1 cellular context compared by ENCODE assay signal in genomic region chr17:68437979-68438877, GRCh38.
TF ChIP-seq lines count a peak whose summit lies in the region.

No MANE protein-coding gene starts in this region.

TF ChIP-seq in K562, 482 proteins besides CTCF, POLR2A, EP300 and RAD21 (continued from another document and continues in another):
- TF ChIP-seq, protein P1, sequence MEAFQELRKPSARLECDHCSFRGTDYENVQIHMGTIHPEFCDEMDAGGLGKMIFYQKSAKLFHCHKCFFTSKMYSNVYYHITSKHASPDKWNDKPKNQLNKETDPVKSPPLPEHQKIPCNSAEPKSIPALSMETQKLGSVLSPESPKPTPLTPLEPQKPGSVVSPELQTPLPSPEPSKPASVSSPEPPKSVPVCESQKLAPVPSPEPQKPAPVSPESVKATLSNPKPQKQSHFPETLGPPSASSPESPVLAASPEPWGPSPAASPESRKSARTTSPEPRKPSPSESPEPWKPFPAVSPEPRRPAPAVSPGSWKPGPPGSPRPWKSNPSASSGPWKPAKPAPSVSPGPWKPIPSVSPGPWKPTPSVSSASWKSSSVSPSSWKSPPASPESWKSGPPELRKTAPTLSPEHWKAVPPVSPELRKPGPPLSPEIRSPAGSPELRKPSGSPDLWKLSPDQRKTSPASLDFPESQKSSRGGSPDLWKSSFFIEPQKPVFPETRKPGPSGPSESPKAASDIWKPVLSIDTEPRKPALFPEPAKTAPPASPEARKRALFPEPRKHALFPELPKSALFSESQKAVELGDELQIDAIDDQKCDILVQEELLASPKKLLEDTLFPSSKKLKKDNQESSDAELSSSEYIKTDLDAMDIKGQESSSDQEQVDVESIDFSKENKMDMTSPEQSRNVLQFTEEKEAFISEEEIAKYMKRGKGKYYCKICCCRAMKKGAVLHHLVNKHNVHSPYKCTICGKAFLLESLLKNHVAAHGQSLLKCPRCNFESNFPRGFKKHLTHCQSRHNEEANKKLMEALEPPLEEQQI (IDR thresholded peaks at IDR 0.05), result no peak
- TF ChIP-seq BRCA1 (IDR thresholded peaks at IDR 0.05) (no peak), BRCA1 (CRISPR knock-in tag; IDR thresholded peaks at IDR 0.05) (no peak), HOMEZ (CRISPR knock-in tag; IDR thresholded peaks at IDR 0.05) (no peak), SOX6 (IDR thresholded peaks at IDR 0.05) (no peak), ATF1 (CRISPR knock-in tag; IDR thresholded peaks at IDR 0.05) (no peak), ATF1 (tag; IDR thresholded peaks at IDR 0.05) (no peak; the same call in none of the 2 replicates), CCNT2 (IDR thresholded peaks at IDR 0.05; ENCODE audit: borderline replicate concordance, extremely low read depth, insufficient read length, low read depth, low read length) (no peak), TEAD2 (tag; IDR thresholded peaks at IDR 0.05) (no peak), CBFA2T3 (IDR thresholded peaks at IDR 0.05) (peak; percentile 72), POLR3G (IDR thresholded peaks at IDR 0.05; ENCODE audit: extremely low read depth, insufficient read length, insufficient replicate concordance) (no peak), FOXK1 (CRISPR knock-in tag; IDR thresholded peaks at IDR 0.05; ENCODE audit: borderline replicate concordance) (no peak), NFE2 (IDR thresholded peaks at IDR 0.05; ENCODE audit: low read depth) (no peak), ZNF140 (CRISPR knock-in tag; IDR thresholded peaks at IDR 0.05) (no peak), TEAD4 (IDR thresholded peaks at IDR 0.05; ENCODE audit: low read length) (peak; percentile 61), TEAD4 (CRISPR knock-in tag; IDR thresholded peaks at IDR 0.05; ENCODE audit: borderline replicate concordance) (no peak), XRCC4 (IDR thresholded peaks at IDR 0.05; ENCODE audit: extremely low read depth, insufficient read depth, insufficient read length) (no peak), ZNF518B (CRISPR knock-in tag; IDR thresholded peaks at IDR 0.05) (no peak), FOXJ2 (tag; IDR thresholded peaks at IDR 0.05) (no peak), DNMT1 (IDR thresholded peaks at IDR 0.05) (no peak), SAFB2 (IDR thresholded peaks at IDR 0.05; ENCODE audit: borderline replicate concordance, low read depth, low read length, severe bottlenecking) (no peak), ZNF655 (CRISPR knock-in tag; IDR thresholded peaks at IDR 0.05) (no peak), IRF2 (CRISPR knock-in tag; IDR thresholded peaks at IDR 0.05) (no peak), EGR1 (conservative IDR thresholded peaks at IDR 0.05) (no peak), KLF16 (IDR thresholded peaks at IDR 0.05) (no peak), ELF1 (tag; IDR thresholded peaks at IDR 0.05) (peak; percentile 63; the same call in 1 of the 2 replicates), NCOA1 (IDR thresholded peaks at IDR 0.05; ENCODE audit: low read depth) (no peak), HOXB6 (CRISPR knock-in tag; IDR thresholded peaks at IDR 0.05; ENCODE audit: borderline replicate concordance) (no peak), U2AF2 (optimal IDR thresholded peaks at IDR 0.05; ENCODE audit: low read depth, low read length) (no peak), COPS2 (conservative IDR thresholded peaks at IDR 0.05) (no peak), NFXL1 (CRISPR knock-in tag; IDR thresholded peaks at IDR 0.05) (no peak), ZNF232 (CRISPR knock-in tag; IDR thresholded peaks at IDR 0.05) (no peak), GTF2A2 (tag; IDR thresholded peaks at IDR 0.05) (no peak), PML (IDR thresholded peaks at IDR 0.05; ENCODE audit: low read length) (no peak), ZNF639 (CRISPR knock-in tag; conservative IDR thresholded peaks at IDR 0.05 in 1 of 2, IDR thresholded peaks at IDR 0.05 in 1 of 2) (peak in 1 of 2 experiments; percentile 67; a peak in 1 of 4 replicates), CREBBP (IDR thresholded peaks at IDR 0.05; ENCODE audit: low read depth, low read length) (no peak), E2F8 (IDR thresholded peaks at IDR 0.05; ENCODE audit: low read depth, partially characterized antibody) (no peak), MEIS2 (IDR thresholded peaks at IDR 0.05; ENCODE audit: partially characterized antibody) (no peak), ATF7 (IDR thresholded peaks at IDR 0.05) (no peak), EP400 (IDR thresholded peaks at IDR 0.05) (0 out of 2 replicates have a peak, but pooled peaks have one; percentile 30)
- TF ChIP-seq, protein P2, sequence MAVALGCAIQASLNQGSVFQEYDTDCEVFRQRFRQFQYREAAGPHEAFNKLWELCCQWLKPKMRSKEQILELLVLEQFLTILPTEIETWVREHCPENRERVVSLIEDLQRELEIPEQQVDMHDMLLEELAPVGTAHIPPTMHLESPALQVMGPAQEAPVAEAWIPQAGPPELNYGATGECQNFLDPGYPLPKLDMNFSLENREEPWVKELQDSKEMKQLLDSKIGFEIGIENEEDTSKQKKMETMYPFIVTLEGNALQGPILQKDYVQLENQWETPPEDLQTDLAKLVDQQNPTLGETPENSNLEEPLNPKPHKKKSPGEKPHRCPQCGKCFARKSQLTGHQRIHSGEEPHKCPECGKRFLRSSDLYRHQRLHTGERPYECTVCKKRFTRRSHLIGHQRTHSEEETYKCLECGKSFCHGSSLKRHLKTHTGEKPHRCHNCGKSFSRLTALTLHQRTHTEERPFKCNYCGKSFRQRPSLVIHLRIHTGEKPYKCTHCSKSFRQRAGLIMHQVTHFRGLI (CRISPR knock-in tag; IDR thresholded peaks at IDR 0.05), result no peak
- TF ChIP-seq, protein P3, sequence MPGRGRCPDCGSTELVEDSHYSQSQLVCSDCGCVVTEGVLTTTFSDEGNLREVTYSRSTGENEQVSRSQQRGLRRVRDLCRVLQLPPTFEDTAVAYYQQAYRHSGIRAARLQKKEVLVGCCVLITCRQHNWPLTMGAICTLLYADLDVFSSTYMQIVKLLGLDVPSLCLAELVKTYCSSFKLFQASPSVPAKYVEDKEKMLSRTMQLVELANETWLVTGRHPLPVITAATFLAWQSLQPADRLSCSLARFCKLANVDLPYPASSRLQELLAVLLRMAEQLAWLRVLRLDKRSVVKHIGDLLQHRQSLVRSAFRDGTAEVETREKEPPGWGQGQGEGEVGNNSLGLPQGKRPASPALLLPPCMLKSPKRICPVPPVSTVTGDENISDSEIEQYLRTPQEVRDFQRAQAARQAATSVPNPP (IDR thresholded peaks at IDR 0.05; ENCODE audit: borderline replicate concordance, insufficient read depth, insufficient read length), result no peak
- TF ChIP-seq, protein P4, sequence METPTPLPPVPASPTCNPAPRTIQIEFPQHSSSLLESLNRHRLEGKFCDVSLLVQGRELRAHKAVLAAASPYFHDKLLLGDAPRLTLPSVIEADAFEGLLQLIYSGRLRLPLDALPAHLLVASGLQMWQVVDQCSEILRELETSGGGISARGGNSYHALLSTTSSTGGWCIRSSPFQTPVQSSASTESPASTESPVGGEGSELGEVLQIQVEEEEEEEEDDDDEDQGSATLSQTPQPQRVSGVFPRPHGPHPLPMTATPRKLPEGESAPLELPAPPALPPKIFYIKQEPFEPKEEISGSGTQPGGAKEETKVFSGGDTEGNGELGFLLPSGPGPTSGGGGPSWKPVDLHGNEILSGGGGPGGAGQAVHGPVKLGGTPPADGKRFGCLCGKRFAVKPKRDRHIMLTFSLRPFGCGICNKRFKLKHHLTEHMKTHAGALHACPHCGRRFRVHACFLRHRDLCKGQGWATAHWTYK (CRISPR knock-in tag; IDR thresholded peaks at IDR 0.05), result peak; percentile 51; the same call in 1 of the 2 replicates
- TF ChIP-seq, protein P5, sequence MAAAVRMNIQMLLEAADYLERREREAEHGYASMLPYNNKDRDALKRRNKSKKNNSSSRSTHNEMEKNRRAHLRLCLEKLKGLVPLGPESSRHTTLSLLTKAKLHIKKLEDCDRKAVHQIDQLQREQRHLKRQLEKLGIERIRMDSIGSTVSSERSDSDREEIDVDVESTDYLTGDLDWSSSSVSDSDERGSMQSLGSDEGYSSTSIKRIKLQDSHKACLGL (CRISPR knock-in tag; IDR thresholded peaks at IDR 0.05; ENCODE audit: borderline replicate concordance, poor library complexity, severe bottlenecking), result no peak
- TF ChIP-seq, protein P6, sequence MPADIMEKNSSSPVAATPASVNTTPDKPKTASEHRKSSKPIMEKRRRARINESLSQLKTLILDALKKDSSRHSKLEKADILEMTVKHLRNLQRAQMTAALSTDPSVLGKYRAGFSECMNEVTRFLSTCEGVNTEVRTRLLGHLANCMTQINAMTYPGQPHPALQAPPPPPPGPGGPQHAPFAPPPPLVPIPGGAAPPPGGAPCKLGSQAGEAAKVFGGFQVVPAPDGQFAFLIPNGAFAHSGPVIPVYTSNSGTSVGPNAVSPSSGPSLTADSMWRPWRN (IDR thresholded peaks at IDR 0.05; ENCODE audit: low read depth), result no peak
- TF ChIP-seq, protein P7, sequence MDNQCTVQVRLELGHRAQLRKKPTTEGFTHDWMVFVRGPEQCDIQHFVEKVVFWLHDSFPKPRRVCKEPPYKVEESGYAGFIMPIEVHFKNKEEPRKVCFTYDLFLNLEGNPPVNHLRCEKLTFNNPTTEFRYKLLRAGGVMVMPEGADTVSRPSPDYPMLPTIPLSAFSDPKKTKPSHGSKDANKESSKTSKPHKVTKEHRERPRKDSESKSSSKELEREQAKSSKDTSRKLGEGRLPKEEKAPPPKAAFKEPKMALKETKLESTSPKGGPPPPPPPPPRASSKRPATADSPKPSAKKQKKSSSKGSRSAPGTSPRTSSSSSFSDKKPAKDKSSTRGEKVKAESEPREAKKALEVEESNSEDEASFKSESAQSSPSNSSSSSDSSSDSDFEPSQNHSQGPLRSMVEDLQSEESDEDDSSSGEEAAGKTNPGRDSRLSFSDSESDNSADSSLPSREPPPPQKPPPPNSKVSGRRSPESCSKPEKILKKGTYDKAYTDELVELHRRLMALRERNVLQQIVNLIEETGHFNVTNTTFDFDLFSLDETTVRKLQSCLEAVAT (IDR thresholded peaks at IDR 0.05), result peak in 1 of 2 experiments; percentile 38; a peak in 1 of 4 replicates
